8 cellular contexts compared by ENCODE assay signal in genomic region chr11:22130462-22131053, GRCh38.
DNase-seq lines count a peak whose midpoint lies in the region; ATAC-seq and TF ChIP-seq lines count a peak whose summit lies in the region.

No MANE protein-coding gene starts in this region.

- H3K27ac ChIP-seq in SJCRH30 = no peak overlapping the region
- H3K27ac ChIP-seq in lower lobe of right lung = no peak overlapping the region

- TF ChIP-seq EP300 in Ishikawa (IDR thresholded peaks at IDR 0.05; ENCODE audit: borderline replicate concordance) = no peak

- intact Hi-C loops in lower lobe of right lung (cut with DNase I) = no loop called here

- TF ChIP-seq RAD21 in Ishikawa (IDR thresholded peaks at IDR 0.05; ENCODE audit: low read depth) = peak; percentile 60

- DNase-seq in SJCRH30 (peak; percentile 17 to 77), lower lobe of right lung (no peak), GDM1 (lab: John Stamatoyannopoulos, UW) (no peak)
- no peak for DNase-seq in activated naive CD4-positive, alpha-beta T cell (lab: John Stamatoyannopoulos, UW)

- H3K4me1 ChIP-seq in SJCRH30 (no peaks in the 10 kb centered on the region), lower lobe of right lung (no peaks in the 10 kb centered on the region)

- H3K27me3 ChIP-seq in SJCRH30 (no peaks in the 10 kb centered on the region), lower lobe of right lung (ENCODE audit: low read depth) (no peaks in the 10 kb centered on the region)

- H3K4me3 ChIP-seq in GM12875 (ENCODE audit: low read depth, low read length) (no peak overlapping the region), SJCRH30 (no peak overlapping the region), lower lobe of right lung (no peak overlapping the region)

- ATAC-seq in lower lobe of right lung (no peak), HG03432 (IDR thresholded peaks at IDR 0.05; ENCODE audit: unreplicated experiment) (no peak), GM19467 (IDR thresholded peaks at IDR 0.05; ENCODE audit: unreplicated experiment) (no peak)

- peaks cover 2% of the 10 kb centered on the region for H3K9me3 ChIP-seq in SJCRH30 (replicated peaks)
- no peaks in the 10 kb centered on the region for H3K9me3 ChIP-seq in lower lobe of right lung

- H3K36me3 ChIP-seq in SJCRH30 (no peaks in the 10 kb centered on the region), lower lobe of right lung (no peaks in the 10 kb centered on the region)

- TF ChIP-seq CTCF in GM12875 (IDR thresholded peaks at IDR 0.05; ENCODE audit: borderline replicate concordance, insufficient read depth, low read depth, low read length) (peak; percentile 29; the same call in 1 of the 2 replicates), lower lobe of right lung (IDR thresholded peaks at IDR 0.05) (peak; percentile 25)

TF ChIP-seq in Ishikawa, 13 proteins besides CTCF, POLR2A, EP300 and RAD21:
- no peak for TF ChIP-seq TAF1 (IDR thresholded peaks at IDR 0.05; ENCODE audit: low read depth)
- no peak for TF ChIP-seq NFIC (IDR thresholded peaks at IDR 0.05)
- TF ChIP-seq USF1 (IDR thresholded peaks at IDR 0.05) = no peak
- TF ChIP-seq CEBPB (IDR thresholded peaks at IDR 0.05) = no peak

Comparison
In these comparisons a context has a peak if more than half of its experiments do, and no peak if none do; other contexts are left out.
1. DNase-seq: peak in SJCRH30 (2 of 2); none in lower lobe of right lung (single experiment), GDM1 (single experiment) and activated naive CD4-positive, alpha-beta T cell (0 of 4).